In the genomic region with DNA sequence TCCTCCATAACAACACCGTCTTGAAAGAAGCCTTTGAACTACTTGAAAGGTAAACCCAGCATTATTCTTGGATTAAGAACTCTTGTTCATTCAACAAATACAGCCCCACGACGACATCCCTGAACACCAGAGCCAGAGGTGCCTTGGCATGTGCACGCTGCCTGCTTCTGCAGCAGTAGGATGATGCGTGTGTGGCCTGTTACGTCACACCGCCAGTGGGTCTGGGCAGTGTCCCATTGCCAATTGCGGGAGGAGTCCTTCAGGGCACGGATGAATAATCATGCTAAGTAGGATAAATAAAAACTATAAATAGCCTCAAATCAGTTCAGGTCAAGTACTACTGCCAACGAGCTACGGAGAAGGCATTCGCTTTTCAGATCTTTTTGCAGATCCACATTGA, we compare ENCODE assay signal across 21 cellular contexts.
DNase-seq lines count a peak whose midpoint lies in the region; ATAC-seq and TF ChIP-seq lines count a peak whose summit lies in the region.
"Had no signal": no experiment of that assay in that cellular context is flagged by ENCODE, and none has a peak within 500 bp of the region (broad histone marks: within the 10 kb centered on the region; RNA-seq: fewer than 3 reads in every experiment).

No MANE protein-coding gene starts in this region.

- no peak overlapping the region for H3K4me3 ChIP-seq in fibroblast of mammary gland (ENCODE audit: control insufficient read depth, low read depth, low read length)
- H3K4me3 ChIP-seq in stomach = no peak overlapping the region
- H3K4me3 ChIP-seq: gastrocnemius medialis, testis had no signal

- no peaks in the 10 kb centered on the region for H3K27me3 ChIP-seq in stomach
- H3K27me3 ChIP-seq: testis had no signal

- peaks cover 2% of the 10 kb centered on the region for H3K4me1 Mint-ChIP-seq in progenitor cell of endocrine pancreas (ENCODE audit: low read depth)
- H3K4me1 Mint-ChIP-seq: activated CD4-positive, alpha-beta memory T cell treated with anti-CD3 and anti-CD28 coated beads, Interleukin-2, amount 10 ng/mL, durations not matched to agents 7 days and 5 days; memory B cell; nephron had no signal

- H3K4me3 Mint-ChIP-seq in progenitor cell of endocrine pancreas (ENCODE audit: low read depth) = no peak overlapping the region
- H3K4me3 Mint-ChIP-seq: activated CD4-positive, alpha-beta memory T cell treated with anti-CD3 and anti-CD28 coated beads, Interleukin-2, amount 10 ng/mL, durations not matched to agents 7 days and 5 days; activated T-cell treated with anti-CD3 and anti-CD28 coated beads, Interleukin-2, amount 50 U/mL, for 72 hours; effector memory CD8-positive, alpha-beta T cell; memory B cell; nephron had no signal

- no peaks in the 10 kb centered on the region for H3K36me3 ChIP-seq in stomach
- H3K36me3 ChIP-seq: gastrocnemius medialis had no signal

- TF ChIP-seq CTCF in fibroblast of mammary gland (conservative IDR thresholded peaks at IDR 0.05; ENCODE audit: control insufficient read depth, insufficient read depth, low read depth, low read length) (no peak), stomach (IDR thresholded peaks at IDR 0.05) (no peak), progenitor cell of endocrine pancreas (IDR thresholded peaks at IDR 0.05; ENCODE audit: unreplicated experiment) (no peak)

- no peak for TF ChIP-seq POLR2A in stomach (IDR thresholded peaks at IDR 0.05)

- no peaks in the 10 kb centered on the region for H3K9me3 Mint-ChIP-seq in progenitor cell of endocrine pancreas (ENCODE audit: low read depth)
- H3K9me3 Mint-ChIP-seq: activated CD4-positive, alpha-beta memory T cell treated with anti-CD3 and anti-CD28 coated beads, Interleukin-2, amount 10 ng/mL, durations not matched to agents 7 days and 5 days; activated T-cell treated with anti-CD3 and anti-CD28 coated beads, Interleukin-2, amount 50 U/mL, for 72 hours; effector memory CD8-positive, alpha-beta T cell; memory B cell; nephron had no signal

- H3K27ac ChIP-seq in stomach = peak overlapping the region in 1 of 5 donors; percentile 24
- H3K27ac ChIP-seq: gastrocnemius medialis, testis had no signal

- TF ChIP-seq EP300 in stomach (IDR thresholded peaks at IDR 0.05) = peak; percentile 46

- H3K27me3 Mint-ChIP-seq in progenitor cell of endocrine pancreas = no peaks in the 10 kb centered on the region
- H3K27me3 Mint-ChIP-seq: activated CD4-positive, alpha-beta memory T cell treated with anti-CD3 and anti-CD28 coated beads, Interleukin-2, amount 10 ng/mL, durations not matched to agents 7 days and 5 days had no signal

- no peak overlapping the region for H3K27ac Mint-ChIP-seq in progenitor cell of endocrine pancreas
- H3K27ac Mint-ChIP-seq: activated CD4-positive, alpha-beta memory T cell treated with anti-CD3 and anti-CD28 coated beads, Interleukin-2, amount 10 ng/mL, durations not matched to agents 7 days and 5 days; activated T-cell treated with anti-CD3 and anti-CD28 coated beads, Interleukin-2, amount 50 U/mL, for 72 hours; effector memory CD8-positive, alpha-beta T cell; memory B cell; nephron had no signal

- peaks cover 0 to 18% (median 6%) of the 10 kb centered on the region in 4 donors for H3K4me1 ChIP-seq in stomach
- H3K4me1 ChIP-seq: gastrocnemius medialis, testis had no signal

- ATAC-seq in HG03135 (IDR thresholded peaks at IDR 0.05; ENCODE audit: unreplicated experiment) = no peak
- ATAC-seq: activated T-cell treated with anti-CD3 and anti-CD28 coated beads, Interleukin-2, amount 50 U/mL, for 72 hours; effector memory CD8-positive, alpha-beta T cell; gastrocnemius medialis had no signal

- WGBS in stomach, 5 donors = 66 to 77% (median 74%) methylated on average over 12 of the region's 12 CpGs

- H3K9me3 ChIP-seq in stomach = no peaks in the 10 kb centered on the region
- H3K9me3 ChIP-seq: gastrocnemius medialis, SK-N-SH, testis had no signal

- intact Hi-C loops in stomach (cut with DNase I; ENCODE audit: low total_unique reads) = no loop called here

- H3K36me3 Mint-ChIP-seq in progenitor cell of endocrine pancreas (ENCODE audit: insufficient read depth) = no peaks in the 10 kb centered on the region
- H3K36me3 Mint-ChIP-seq: memory B cell had no signal

- peak in 2 of 3 experiments; percentile 23 to 70 for DNase-seq in NCI-H1417 (lab: John Stamatoyannopoulos, UW)
- DNase-seq in NCI-H1417 treated with DMSO at 0.1 percent for 48 hours (lab: John Stamatoyannopoulos, UW) = no peak
- peak; percentile 11 for DNase-seq in NCI-H2227 treated with DMSO at 0.1 percent for 48 hours (lab: John Stamatoyannopoulos, UW)
- peak; percentile 41 for DNase-seq in fibroblast of mammary gland (ENCODE audit: low read depth)
- DNase-seq in stomach = no peak
- DNase-seq in stimulated activated CD4-positive, alpha-beta T cell treated with anti-CD3 and anti-CD28 coated beads, Interleukin-4, amount 100 ng/mL, for 1 hour = no peak
- no peak for DNase-seq in progenitor cell of endocrine pancreas (ENCODE audit: low spot score, unreplicated experiment)
- DNase-seq: 8988T; activated CD4-positive, alpha-beta memory T cell treated with anti-CD3 and anti-CD28 coated beads, Interleukin-2, amount 10 ng/mL, durations not matched to agents 7 days and 5 days; activated T-cell treated with anti-CD3 and anti-CD28 coated beads, Interleukin-2, amount 50 U/mL, for 72 hours; central memory CD4-positive, alpha-beta T cell; effector memory CD8-positive, alpha-beta T cell; gastrocnemius medialis; GOT3; NCI-H446; SK-N-SH; stimulated activated CD4-positive, alpha-beta T cell treated with anti-CD3 and anti-CD28 coated beads, Interleukin-1b, Interleukin-23, amount 100 ng/mL, for 48 hours; testis had no signal

Comparison
In these comparisons a context has a peak if more than half of its experiments do, and no peak if none do; other contexts are left out.
1. DNase-seq: peak in NCI-H1417 (2 of 3), NCI-H2227 treated with DMSO at 0.1 percent for 48 hours (single experiment) and fibroblast of mammary gland (single experiment); none in NCI-H1417 treated with DMSO at 0.1 percent for 48 hours (single experiment), stomach (single experiment), stimulated activated CD4-positive, alpha-beta T cell treated with anti-CD3 and anti-CD28 coated beads, Interleukin-4, amount 100 ng/mL, for 1 hour (single experiment) and progenitor cell of endocrine pancreas (single experiment).